In genomic region chr5:142669479-142669878, GRCh38 we compare ENCODE assay signal across 29 cellular contexts. TPM values are rescaled to one million over a fixed set of nuclear protein-coding genes. Genes with fewer than 3 reads are reported as not detected.
DNase-seq lines count a peak whose midpoint lies in the region; ATAC-seq and TF ChIP-seq lines count a peak whose summit lies in the region.
"Had no signal": no experiment of that assay in that cellular context is flagged by ENCODE, and none has a peak within 500 bp of the region (broad histone marks: within the 10 kb centered on the region; RNA-seq: fewer than 3 reads in every experiment).

No MANE protein-coding gene starts in this region.

- no peak overlapping the region for H3K4me3 Mint-ChIP-seq in activated T-cell treated with anti-CD3 and anti-CD28 coated beads, Interleukin-2, amount 50 U/mL, for 72 hours
- H3K4me3 Mint-ChIP-seq: T-cell had no signal

- TF ChIP-seq CTCF in WERI-Rb-1 (IDR thresholded peaks at IDR 0.05; ENCODE audit: low read depth, low read length) (no peak), left ventricle myocardium inferior (IDR thresholded peaks at IDR 0.05; ENCODE audit: borderline replicate concordance) (no peak)

- no peaks in the 10 kb centered on the region for H3K36me3 Mint-ChIP-seq in activated T-cell treated with anti-CD3 and anti-CD28 coated beads, Interleukin-2, amount 50 U/mL, for 72 hours (ENCODE audit: insufficient read depth in 2 of 2)
- H3K36me3 Mint-ChIP-seq: activated naive CD4-positive, alpha-beta T cell treated with anti-CD3 and anti-CD28 coated beads, Interleukin-2, amount 50 U/mL, for 72 hours; T-cell had no signal

- H3K27ac ChIP-seq in WERI-Rb-1 (no peak overlapping the region), left ventricle myocardium inferior (replicated peaks) (peak overlapping the region; percentile 1)
- H3K27ac ChIP-seq: 22Rv1, C4-2B, left lung, Peyer's patch, prostate gland, thoracic aorta, vagina had no signal

- intact Hi-C loops in left ventricle myocardium inferior (cut with micrococcal nuclease): no loop called here

- H3K27me3 Mint-ChIP-seq in activated T-cell treated with anti-CD3 and anti-CD28 coated beads, Interleukin-2, amount 50 U/mL, for 72 hours (ENCODE audit: low read depth): no peaks in the 10 kb centered on the region

- no peaks in the 10 kb centered on the region for H3K9me3 Mint-ChIP-seq in activated T-cell treated with anti-CD3 and anti-CD28 coated beads, Interleukin-2, amount 50 U/mL, for 72 hours
- H3K9me3 Mint-ChIP-seq: activated naive CD4-positive, alpha-beta T cell treated with anti-CD3 and anti-CD28 coated beads, Interleukin-2, amount 50 U/mL, for 72 hours; activated T-helper 2 cell treated with anti-CD3 and anti-CD28 coated beads, Interferon-gamma antibody, Interleukin-2, Interleukin-4, amounts not matched to agents 10 μg/mL and 5 μg/mL and 100 μg/mL, durations not matched to agents 14 hours and 24 hours and 36 hours; T-cell had no signal

- no peak for ATAC-seq in activated T-cell treated with anti-CD3 and anti-CD28 coated beads, Interleukin-2, amount 50 U/mL, for 72 hours (replicated peaks in 1 of 2)
- no peak for ATAC-seq in GM19463 (IDR thresholded peaks at IDR 0.05; ENCODE audit: unreplicated experiment)
- ATAC-seq: activated CD4-positive, CD25-positive, alpha-beta regulatory T cell treated with anti-CD3 and anti-CD28 coated beads, Interleukin-2, amount 50 U/mL, for 24 hours; activated naive CD4-positive, alpha-beta T cell treated with anti-CD3 and anti-CD28 coated beads, Interleukin-2, amount 50 U/mL, for 72 hours; left lung; T-cell had no signal

- DNase-seq in DMS 273 (lab: John Stamatoyannopoulos, UW; ENCODE audit: unreplicated experiment): peak; percentile 64
- DNase-seq in DMS 273 treated with DMSO at 0.1 percent for 48 hours (lab: John Stamatoyannopoulos, UW): no peak
- peak; percentile 43 for DNase-seq in G401 (ENCODE audit: low spot score)
- peak; percentile 77 for DNase-seq in WERI-Rb-1
- no peak for DNase-seq in left ventricle myocardium inferior
- DNase-seq in activated T-cell treated with anti-CD3 and anti-CD28 coated beads, Interleukin-2, amount 50 U/mL, for 72 hours: no peak
- DNase-seq in Kasumi-1 (lab: John Stamatoyannopoulos, UW): no peak
- DNase-seq: activated CD4-positive, alpha-beta T cell treated with anti-CD3 and anti-CD28 coated beads, Interleukin-2, amount 50 U/mL, for 48 hours; Caco-2; effector memory CD4-positive, alpha-beta T cell; erythroblast; foreskin melanocyte; left lung; NCI-H2081 treated with DMSO at 0.1 percent for 48 hours; Peyer's patch; stimulated activated naive CD4-positive, alpha-beta T cell treated with Interleukin-2 at 50 U/mL for 16 hours; T-cell had no signal

- H3K9me3 ChIP-seq in WERI-Rb-1 (ENCODE audit: severe bottlenecking) (no peaks in the 10 kb centered on the region), left ventricle myocardium inferior (replicated peaks) (no peaks in the 10 kb centered on the region)
- H3K9me3 ChIP-seq: Caco-2, left lung, Peyer's patch, prostate gland, thoracic aorta, vagina had no signal

- H3K27me3 ChIP-seq in WERI-Rb-1 (ENCODE audit: insufficient read depth, low read depth, severe bottlenecking) (no peaks in the 10 kb centered on the region), left ventricle myocardium inferior (ENCODE audit: low read depth) (no peaks in the 10 kb centered on the region)
- H3K27me3 ChIP-seq: left lung, Peyer's patch, vagina had no signal

- in situ Hi-C loops in G401 (cut with HindIII; ENCODE audit: low sequenced_read_pairs): no loop called here

- H3K27ac Mint-ChIP-seq in activated T-cell treated with anti-CD3 and anti-CD28 coated beads, Interleukin-2, amount 50 U/mL, for 72 hours: no peak overlapping the region
- H3K27ac Mint-ChIP-seq: activated naive CD4-positive, alpha-beta T cell treated with anti-CD3 and anti-CD28 coated beads, Interleukin-2, amount 50 U/mL, for 72 hours; activated T-helper 2 cell treated with anti-CD3 and anti-CD28 coated beads, Interferon-gamma antibody, Interleukin-2, Interleukin-4, amounts not matched to agents 10 μg/mL and 5 μg/mL and 100 μg/mL, durations not matched to agents 14 hours and 24 hours and 36 hours; T-cell had no signal

- H3K36me3 ChIP-seq in WERI-Rb-1 (no peaks in the 10 kb centered on the region), left ventricle myocardium inferior (peaks cover 5% of the 10 kb centered on the region)
- H3K36me3 ChIP-seq: left lung, Peyer's patch, prostate gland, thoracic aorta, vagina had no signal

- H3K4me3 ChIP-seq in WERI-Rb-1 (ENCODE audit: low read depth, low read length) (0 out of 2 replicates have a peak overlapping the region, but pooled peaks have one; percentile 5), left ventricle myocardium inferior (no peak overlapping the region)
- H3K4me3 ChIP-seq: coronary artery, left lung, Peyer's patch, prostate gland, thoracic aorta, vagina had no signal

- no peaks in the 10 kb centered on the region for H3K4me1 Mint-ChIP-seq in activated T-cell treated with anti-CD3 and anti-CD28 coated beads, Interleukin-2, amount 50 U/mL, for 72 hours (ENCODE audit: low read depth)
- H3K4me1 Mint-ChIP-seq: T-cell had no signal

- H3K4me1 ChIP-seq in left ventricle myocardium inferior: peaks cover 31% of the 10 kb centered on the region
- H3K4me1 ChIP-seq: left lung, Peyer's patch, prostate gland, vagina had no signal

RNA-seq across cellular contexts. Expression of gene FGF1, which starts 16.4 kb away (rescaled TPM):
- total RNA-seq in G401 (2014; rRNA removed; shearing (Covaris generic)): 0.03 TPM in 1 of 2 replicates, not detected in the other
- 59.9 TPM for total RNA-seq in left ventricle myocardium inferior
- not detected for total RNA-seq in activated T-cell treated with anti-CD3 and anti-CD28 coated beads, Interleukin-2, amount 50 U/mL, for 72 hours
- total RNA-seq: activated naive CD4-positive, alpha-beta T cell treated with anti-CD3 and anti-CD28 coated beads, Interleukin-2, amount 50 U/mL, for 72 hours; activated T-helper 2 cell treated with anti-CD3 and anti-CD28 coated beads, Interferon-gamma antibody, Interleukin-2, Interleukin-4, amounts not matched to agents 10 μg/mL and 5 μg/mL and 100 μg/mL, durations not matched to agents 14 hours and 24 hours and 36 hours; Caco-2; NCI-H460; Peyer's patch; SK-MEL-5; T-cell had no signal

Comparison
In these comparisons a context has a peak if more than half of its experiments do, and no peak if none do; other contexts are left out.
1. DNase-seq: peak in DMS 273 (single experiment), G401 (single experiment) and WERI-Rb-1 (single experiment); none in DMS 273 treated with DMSO at 0.1 percent for 48 hours (single experiment), left ventricle myocardium inferior (single experiment), activated T-cell treated with anti-CD3 and anti-CD28 coated beads, Interleukin-2, amount 50 U/mL, for 72 hours (0 of 2) and Kasumi-1 (0 of 2).
2. RNA of gene FGF1, which starts 16.4 kb away (total RNA-seq): 59.9 TPM in left ventricle myocardium inferior (single experiment); 0.03 TPM in G401 and not detected in activated T-cell treated with anti-CD3 and anti-CD28 coated beads, Interleukin-2, amount 50 U/mL, for 72 hours; every median in the first group is over 10 times any median in the second.